ENCODE assay signal across 10 cellular contexts in the genomic region with DNA sequence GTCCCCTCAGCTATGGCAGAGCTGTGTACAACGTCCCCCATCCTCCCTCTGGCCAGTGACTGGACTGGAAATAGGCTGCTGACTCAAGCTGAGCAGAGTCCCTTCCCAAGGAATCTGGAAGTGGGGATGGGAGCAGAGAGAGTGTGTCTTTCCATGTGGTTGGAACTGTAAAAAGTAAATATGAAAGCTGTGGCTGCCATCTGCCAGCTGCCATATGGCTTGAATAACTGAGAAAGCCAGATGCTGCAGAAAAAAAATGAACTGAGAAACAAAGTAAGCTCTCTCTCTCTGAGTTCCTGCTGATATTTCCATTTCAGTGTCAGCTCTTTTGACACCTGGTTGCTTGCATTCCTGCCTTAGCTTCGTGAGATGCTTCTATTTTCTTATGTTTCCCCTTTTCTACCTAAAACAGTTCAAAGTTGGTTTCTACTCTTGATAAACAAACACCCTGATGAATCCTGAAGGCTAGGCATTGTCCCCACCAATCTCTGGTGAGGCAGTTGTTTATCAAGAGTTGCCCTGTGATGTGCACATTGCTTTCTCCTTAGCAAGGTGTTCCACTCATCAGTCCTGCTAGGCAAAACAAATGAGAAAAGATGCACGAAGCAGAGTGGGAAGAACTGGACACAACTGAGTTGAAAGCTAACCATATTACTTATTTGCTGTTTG. TPM values are rescaled to one million over a fixed set of nuclear protein-coding genes. Genes with fewer than 3 reads are reported as not detected.
DNase-seq lines count a peak whose midpoint lies in the region; ATAC-seq, FAIRE-seq and TF ChIP-seq lines count a peak whose summit lies in the region.
"Had no signal": no experiment of that assay in that cellular context is flagged by ENCODE, and none has a peak within 500 bp of the region (broad histone marks: within the 10 kb centered on the region; RNA-seq: fewer than 3 reads in every experiment).

No MANE protein-coding gene starts in this region.

- POLR2A ChIA-PET in GM12878 (lab: Charles Lee) (interaction anchor here (0.9 to 1.1 kb wide), 2 partner anchors 13 to 270 kb away, joined by 3 to 4 read pairs; no protein-coding TSS in a partner anchor), PC-9 (lab: Charles Lee; ENCODE audit: unreplicated experiment) (no interaction called here)

- peak; percentile 79 for ATAC-seq in GM19455 (IDR thresholded peaks at IDR 0.05; ENCODE audit: unreplicated experiment)
- ATAC-seq in HG03095 (IDR thresholded peaks at IDR 0.05; ENCODE audit: unreplicated experiment): peak; percentile 62
- peak; percentile 35 for ATAC-seq in GM12878
- ATAC-seq: activated CD4-positive, alpha-beta T cell treated with anti-CD3 and anti-CD28 coated beads for 36 hours; Panc1 had no signal

- H3K36me3 ChIP-seq in GM12878 (ENCODE audit: control insufficient read depth in 2 of 2, insufficient read depth in 2 of 2, low read length in 1 of 2) (no peaks in the 10 kb centered on the region), PC-9 (ENCODE audit: low read depth) (no peaks in the 10 kb centered on the region)

- no peak for TF ChIP-seq RAD21 in GM12878 (IDR thresholded peaks at IDR 0.05; ENCODE audit: insufficient read depth, low read depth, low read length)

- H3K27ac ChIP-seq in GM12878 (ENCODE audit: control insufficient read depth, insufficient read depth): peak overlapping the region; percentile 42; the same call in 1 of the 2 replicates
- no peak overlapping the region for H3K27ac ChIP-seq in PC-9

- no peak for TF ChIP-seq CTCF in GM12878 (IDR thresholded peaks at IDR 0.05 in 2 of 3, conservative IDR thresholded peaks at IDR 0.05 in 1 of 3; ENCODE audit: control insufficient read depth in 2 of 3, extremely low read depth in 1 of 3, insufficient read depth in 1 of 3, low read depth in 3 of 3, low read length in 3 of 3)
- no peak for TF ChIP-seq CTCF in GM13976 (IDR thresholded peaks at IDR 0.05; ENCODE audit: borderline replicate concordance, control extremely low read depth, extremely low read depth, insufficient read depth, missing control alignments)
- TF ChIP-seq CTCF in PC-9 (conservative IDR thresholded peaks at IDR 0.05): no peak

- H3K4me1 ChIP-seq in GM12878 (ENCODE audit: control insufficient read depth, insufficient read depth, low read length): peaks cover 9% of the 10 kb centered on the region; the same call in 1 of the 2 replicates
- H3K4me1 ChIP-seq in PC-9 (replicated peaks; ENCODE audit: insufficient read depth): peaks cover 19% of the 10 kb centered on the region

- peak; percentile 37 for DNase-seq in D341Med (ENCODE audit: low spot score)
- DNase-seq in GM12878 (ENCODE audit: low read depth, low spot score): no peak
- DNase-seq in stimulated activated CD4-positive, alpha-beta T cell treated with anti-CD3 and anti-CD28 coated beads, Interleukin-2, amount 100 ng/mL, for 24 hours: no peak
- DNase-seq in GM13976 (ENCODE audit: low spot score): no peak
- no peak for DNase-seq in PC-9
- DNase-seq in NCI-H146 (lab: John Stamatoyannopoulos, UW): no peak
- DNase-seq: activated CD4-positive, alpha-beta T cell treated with anti-CD3 and anti-CD28 coated beads for 36 hours had no signal

- H3K79me2 ChIP-seq in GM12878 (ENCODE audit: control insufficient read depth, insufficient read depth, low read length) (no peaks in the 10 kb centered on the region), PC-9 (ENCODE audit: low read depth) (no peaks in the 10 kb centered on the region)

- H2AFZ ChIP-seq in GM12878 (ENCODE audit: control insufficient read depth, low read depth, low read length) (no peak overlapping the region), PC-9 (no peak overlapping the region)

- H3K4me2 ChIP-seq in GM12878 (ENCODE audit: control insufficient read depth, insufficient read depth): 0 out of 2 replicates have a peak overlapping the region, but pooled peaks have one; percentile 32
- H3K4me2 ChIP-seq in PC-9: no peak overlapping the region

- no peaks in the 10 kb centered on the region for H4K20me1 ChIP-seq in GM12878 (ENCODE audit: control insufficient read depth, insufficient read depth)
- no peaks in the 10 kb centered on the region for H4K20me1 ChIP-seq in PC-9 (ENCODE audit: insufficient read depth)

- CTCF ChIA-PET in GM12878 (lab: Yijun Ruan, JAX) (no interaction called here), PC-9 (lab: Charles Lee) (no interaction called here)

- H3K4me3 ChIP-seq in GM12878: no peak overlapping the region
- H3K4me3 ChIP-seq in PC-9: no peak overlapping the region

- RAD21 ChIA-PET in GM12878 (lab: Charles Lee; ENCODE audit: unreplicated experiment): interaction anchor here (0.5 kb wide), 1 partner anchor 220 kb away, joined by 4 read pairs; no protein-coding TSS in a partner anchor

- intact Hi-C loops in GM12878 (cut with micrococcal nuclease; ENCODE audit: unreplicated experiment): no loop called here
- intact Hi-C loops in PC-9 (cut with micrococcal nuclease; ENCODE audit: unreplicated experiment): no loop called here

- H3K27me3 ChIP-seq in GM12878 (replicated peaks in 1 of 2; ENCODE audit: control insufficient read depth in 2 of 2, insufficient read depth in 2 of 2, low read length in 1 of 2): no peaks in the 10 kb centered on the region
- H3K27me3 ChIP-seq in PC-9 (ENCODE audit: insufficient read depth, low read depth): no peaks in the 10 kb centered on the region

- in situ Hi-C loops in GM12878 (cut with MboI): no loop called here
- in situ Hi-C loops in GM13976 (cut with MboI; ENCODE audit: low sequenced_read_pairs, unreplicated experiment): no loop called here

- no peak for FAIRE-seq in GM12878 (lab: Jason Lieb, UNC)

- no TSS peak for BruUV-seq in GM12878 (replicated peaks; lab: Mats Ljungman, UMichigan)
- no TSS peak for BruUV-seq in PC-9 (replicated peaks; lab: Mats Ljungman, UMichigan)

- peaks cover 33% of the 10 kb centered on the region for H3F3A ChIP-seq in PC-9 (ENCODE audit: insufficient read depth, low read depth)

- SMC1A ChIA-PET in GM12878 (lab: Charles Lee; ENCODE audit: uncharacterized antibody, unreplicated experiment): interaction anchor here (0.6 to 2.2 kb wide), 5 partner anchors 11 to 105 kb away, joined by 3 to 4 read pairs (median 3); no protein-coding TSS in a partner anchor

- H3K9me2 ChIP-seq in PC-9 (ENCODE audit: insufficient read depth): no peaks in the 10 kb centered on the region

- 39% methylated on average over 3 of the region's 3 CpGs for WGBS in GM12878 (ENCODE audit: insufficient coverage, insufficient replicate concordance, low lambda C conversion rate, missing lambda C conversion rate)

- TF ChIP-seq EP300 in GM12878 (IDR thresholded peaks at IDR 0.05; ENCODE audit: borderline replicate concordance in 1 of 2, control insufficient read depth in 1 of 2, low read depth in 2 of 2, low read length in 2 of 2): no peak

- no peak for TF ChIP-seq POLR2A in GM12878 (IDR thresholded peaks at IDR 0.05; ENCODE audit: low read depth, low read length)

- no peaks in the 10 kb centered on the region for H3K9me3 ChIP-seq in GM12878 (replicated peaks; ENCODE audit: control insufficient read depth, insufficient read depth, low read length)
- H3K9me3 ChIP-seq in PC-9 (ENCODE audit: insufficient read depth, low read depth): no peaks in the 10 kb centered on the region

- H3K9ac ChIP-seq in GM12878 (ENCODE audit: control insufficient read depth, insufficient read depth, low read length): no peak overlapping the region

TF ChIP-seq in GM12878, 131 proteins besides CTCF, POLR2A, EP300 and RAD21:
- TF ChIP-seq, protein P1, sequence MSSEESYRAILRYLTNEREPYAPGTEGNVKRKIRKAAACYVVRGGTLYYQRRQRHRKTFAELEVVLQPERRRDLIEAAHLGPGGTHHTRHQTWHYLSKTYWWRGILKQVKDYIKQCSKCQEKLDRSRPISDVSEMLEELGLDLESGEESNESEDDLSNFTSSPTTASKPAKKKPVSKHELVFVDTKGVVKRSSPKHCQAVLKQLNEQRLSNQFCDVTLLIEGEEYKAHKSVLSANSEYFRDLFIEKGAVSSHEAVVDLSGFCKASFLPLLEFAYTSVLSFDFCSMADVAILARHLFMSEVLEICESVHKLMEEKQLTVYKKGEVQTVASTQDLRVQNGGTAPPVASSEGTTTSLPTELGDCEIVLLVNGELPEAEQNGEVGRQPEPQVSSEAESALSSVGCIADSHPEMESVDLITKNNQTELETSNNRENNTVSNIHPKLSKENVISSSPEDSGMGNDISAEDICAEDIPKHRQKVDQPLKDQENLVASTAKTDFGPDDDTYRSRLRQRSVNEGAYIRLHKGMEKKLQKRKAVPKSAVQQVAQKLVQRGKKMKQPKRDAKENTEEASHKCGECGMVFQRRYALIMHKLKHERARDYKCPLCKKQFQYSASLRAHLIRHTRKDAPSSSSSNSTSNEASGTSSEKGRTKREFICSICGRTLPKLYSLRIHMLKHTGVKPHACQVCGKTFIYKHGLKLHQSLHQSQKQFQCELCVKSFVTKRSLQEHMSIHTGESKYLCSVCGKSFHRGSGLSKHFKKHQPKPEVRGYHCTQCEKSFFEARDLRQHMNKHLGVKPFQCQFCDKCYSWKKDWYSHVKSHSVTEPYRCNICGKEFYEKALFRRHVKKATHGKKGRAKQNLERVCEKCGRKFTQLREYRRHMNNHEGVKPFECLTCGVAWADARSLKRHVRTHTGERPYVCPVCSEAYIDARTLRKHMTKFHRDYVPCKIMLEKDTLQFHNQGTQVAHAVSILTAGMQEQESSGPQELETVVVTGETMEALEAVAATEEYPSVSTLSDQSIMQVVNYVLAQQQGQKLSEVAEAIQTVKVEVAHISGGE (CRISPR knock-in tag; IDR thresholded peaks at IDR 0.05): no peak
- peak; percentile 80; the same call in 1 of the 2 replicates for TF ChIP-seq TCF3 (IDR thresholded peaks at IDR 0.05; ENCODE audit: borderline replicate concordance, insufficient read depth, low read depth, low read length)

RNA-seq across cellular contexts. Expression of gene DR1, which starts 16.8 kb away (rescaled TPM):
- 45.5 and 51.4 TPM in 2 replicates for total RNA-seq in GM12878 (2013; cell fraction: nucleolus; rRNA removed)
- total RNA-seq in GM12878 (2014; rRNA removed) (30.0 and 31.3 TPM in 2 replicates), GM12878 (2014; rRNA removed; fragmentation: Illumina TruSeq; extraction: Trizol) (30.8 and 35.6 TPM in 2 replicates), GM12878 (2021) (50.5 and 51.2 TPM in 2 replicates), PC-9 (2021) (33.6 and 37.8 TPM in 2 replicates)
- 21.9 TPM for polyA plus RNA-seq in GM12878 (2011; ENCODE audit: low read depth)
- polyA plus RNA-seq in GM12878 (2011; rRNA removed) (43.9 and 60.5 TPM in 2 replicates), GM12878 (2014; fragmentation: Illumina TruSeq; extraction: Trizol) (35.1 and 41.1 TPM in 2 replicates), GM12878 (2014; fragmentation: Nextera tagmentation; extraction: Ambion mirVana) (10 to 100 TPM in 1 of 2 experiments, 1 to 10 TPM in 1; 7.4 to 12.7 TPM), GM12878 (2014; rRNA removed) (29.9 and 31.8 TPM in 2 replicates), GM12878 (2016; fragmentation: Nextera tagmentation; extraction: Ambion mirVana) (10 to 100 TPM; 50.0 to 56.1 TPM)
- 18.2 and 22.1 TPM in 2 replicates for polyA plus RNA-seq in GM12878 (2011; cell fraction: cytosol; rRNA removed)
- polyA plus RNA-seq in GM12878 (2011; cell fraction: nucleus; rRNA removed): 12.3 and 13.1 TPM in 2 replicates
- polyA plus RNA-seq in GM12878 (2012): 19.5 and 28.2 TPM in 2 replicates
- 31.1 and 33.7 TPM in 2 replicates for polyA minus RNA-seq in GM12878 (2011; rRNA and poly(A)+ RNA removed)
- polyA minus RNA-seq in GM12878 (2011; cell fraction: cytosol; rRNA and poly(A)+ RNA removed): 25.3 and 31.2 TPM in 2 replicates
- polyA minus RNA-seq in GM12878 (2011; cell fraction: nucleus; rRNA and poly(A)+ RNA removed): 18.7 and 32.1 TPM in 2 replicates
